In genomic region chr9:98805506-98806272, GRCh38 we compare ENCODE assay signal across 12 cellular contexts. TPM values are rescaled to one million over a fixed set of nuclear protein-coding genes. Genes with fewer than 3 reads are reported as not detected.
DNase-seq lines count a peak whose midpoint lies in the region; ATAC-seq, FAIRE-seq and TF ChIP-seq lines count a peak whose summit lies in the region.
"Had no signal": no experiment of that assay in that cellular context is flagged by ENCODE, and none has a peak within 500 bp of the region (broad histone marks: within the 10 kb centered on the region; RNA-seq: fewer than 3 reads in every experiment).

No MANE protein-coding gene starts in this region.

- TF ChIP-seq CTCF in brain microvascular endothelial cell (IDR thresholded peaks at IDR 0.05; ENCODE audit: low read depth, low read length, missing control alignments) (no peak), keratinocyte (optimal IDR thresholded peaks at IDR 0.05 in 1 of 3, IDR thresholded peaks at IDR 0.05 in 1 of 3, conservative IDR thresholded peaks at IDR 0.05 in 1 of 3; ENCODE audit: extremely low read depth in 1 of 3, insufficient read depth in 2 of 3, low read length in 3 of 3) (no peak), transverse colon (IDR thresholded peaks at IDR 0.05) (no peak), BE2C (IDR thresholded peaks at IDR 0.05; ENCODE audit: low read depth, low read length) (no peak)

- H3K79me2 ChIP-seq in keratinocyte (ENCODE audit: control insufficient read depth, insufficient read depth, low read length): no peaks in the 10 kb centered on the region

- H3K36me3 ChIP-seq in brain microvascular endothelial cell (replicated peaks) (no peaks in the 10 kb centered on the region), keratinocyte (ENCODE audit: control insufficient read depth in 2 of 2, extremely low read depth in 1 of 2, insufficient read depth in 2 of 2, low read length in 2 of 2) (no peaks in the 10 kb centered on the region), transverse colon (no peaks in the 10 kb centered on the region), BE2C (no peaks in the 10 kb centered on the region)
- H3K36me3 ChIP-seq: upper lobe of left lung had no signal

- H3K9me3 ChIP-seq in keratinocyte (ENCODE audit: control insufficient read depth, low read depth, low read length) (no peaks in the 10 kb centered on the region), transverse colon (no peaks in the 10 kb centered on the region), BE2C (no peaks in the 10 kb centered on the region)
- H3K9me3 ChIP-seq: upper lobe of left lung had no signal

- peaks cover 31% of the 10 kb centered on the region for H3K4me1 ChIP-seq in keratinocyte (ENCODE audit: control insufficient read depth, extremely low read depth, insufficient read depth, low read length)
- H3K4me1 ChIP-seq in transverse colon: peaks cover 18 to 64% (median 56%) of the 10 kb centered on the region in 4 donors
- no peaks in the 10 kb centered on the region for H3K4me1 ChIP-seq in BE2C

- H3K9ac ChIP-seq in keratinocyte (ENCODE audit: control insufficient read depth, extremely low read depth, insufficient read depth, low read length): no peak overlapping the region

- peak; percentile 69 for FAIRE-seq in keratinocyte (lab: Jason Lieb, UNC)

- WGBS in transverse colon (ENCODE audit: low coverage in 1 of 2), 2 donors: 63 to 65% methylated on average over 4 to 8 of the region's 8 CpGs

- no peak overlapping the region for H2AFZ ChIP-seq in keratinocyte (ENCODE audit: control insufficient read depth, low read length)

- TF ChIP-seq EP300 in transverse colon (IDR thresholded peaks at IDR 0.05; ENCODE audit: low read depth): no peak

- no peak overlapping the region for H3K27ac ChIP-seq in brain microvascular endothelial cell
- no peak overlapping the region for H3K27ac ChIP-seq in keratinocyte (ENCODE audit: control insufficient read depth, insufficient read depth, low read length)
- peak overlapping the region; percentile 82 to 89 (median 88) for H3K27ac ChIP-seq in transverse colon
- H3K27ac ChIP-seq: 22Rv1, upper lobe of left lung had no signal

- no peaks in the 10 kb centered on the region for H4K20me1 ChIP-seq in keratinocyte (ENCODE audit: control insufficient read depth, extremely low read depth, insufficient read depth, low read length)

- in situ Hi-C loops in brain microvascular endothelial cell (cut with HindIII; ENCODE audit: low pct_ligation_motif_present, low sequenced_read_pairs): no loop called here
- in situ Hi-C loops in transverse colon (cut with MboI; ENCODE audit: low pct_ligation_motif_present in 1 of 4, low pct_unique_long_range_greater_than_20kb in 1 of 4, low sequenced_read_pairs in 3 of 4): no loop called here

- no peak for ATAC-seq in HG03039 (IDR thresholded peaks at IDR 0.05; ENCODE audit: unreplicated experiment)

- H3K9me1 ChIP-seq in keratinocyte (ENCODE audit: control insufficient read depth, extremely low read depth, insufficient read depth, low read length): no peaks in the 10 kb centered on the region

- H3K27me3 ChIP-seq in brain microvascular endothelial cell (replicated peaks) (no peaks in the 10 kb centered on the region), keratinocyte (ENCODE audit: control insufficient read depth, extremely low read depth, insufficient read depth, low read length) (no peaks in the 10 kb centered on the region), transverse colon (no peaks in the 10 kb centered on the region), BE2C (peaks cover 63% of the 10 kb centered on the region)

- no peak overlapping the region for H3K4me3 ChIP-seq in brain microvascular endothelial cell (ENCODE audit: low read depth, low read length)
- H3K4me3 ChIP-seq in keratinocyte (ENCODE audit: control insufficient read depth in 2 of 3, extremely low read depth in 1 of 3, insufficient read depth in 2 of 3, low read depth in 1 of 3, low read length in 3 of 3): no peak overlapping the region
- peak overlapping the region in 1 of 4 donors; percentile 94 for H3K4me3 ChIP-seq in transverse colon
- no peak overlapping the region for H3K4me3 ChIP-seq in BE2C (ENCODE audit: low read depth, low read length)
- H3K4me3 ChIP-seq: upper lobe of left lung had no signal

- peak; percentile 9 for DNase-seq in NK-92 treated with Interleukin-12 subunit alpha and Interleukin-12 subunit beta, amount 100 ng/mL, for 24 hours (lab: John Stamatoyannopoulos, UW)
- DNase-seq in NK-92 (lab: John Stamatoyannopoulos, UW; ENCODE audit: unreplicated experiment) (no peak), brain microvascular endothelial cell (peak; percentile 58), keratinocyte (ENCODE audit: low read depth, low spot score) (peak; percentile 35), transverse colon (no peak), BE2C (no peak), NCI-H1436 (lab: John Stamatoyannopoulos, UW) (no peak)
- DNase-seq: left cardiac atrium, NCI-H1417 treated with DMSO at 0.1 percent for 48 hours, upper lobe of left lung had no signal

- intact Hi-C loops in transverse colon (cut with DNase I; ENCODE audit: low total_unique reads): no loop called here

- H3K4me2 ChIP-seq in keratinocyte (ENCODE audit: control insufficient read depth, extremely low read depth, insufficient read depth, low read depth, low read length): no peak overlapping the region

- dilution Hi-C loops in keratinocyte (cut with MboI; ENCODE audit: extremely low pct_ligation_motif_present, low sequenced_read_pairs): no loop called here

- TF ChIP-seq POLR2A in transverse colon (IDR thresholded peaks at IDR 0.05): no peak

RNA-seq across cellular contexts. Expression of gene GALNT12, which starts 1.8 kb away (rescaled TPM):
- polyA plus RNA-seq in keratinocyte: 1.1 to 1.8 TPM (median 1.2 TPM) in 3 replicates
- 0.60 TPM for polyA plus RNA-seq in keratinocyte (2011; ENCODE audit: low read depth)
- 0.44 and 0.74 TPM in 2 replicates for polyA plus RNA-seq in keratinocyte (2011; cell fraction: cytosol; rRNA removed)
- 1.5 and 1.6 TPM in 2 replicates for polyA plus RNA-seq in keratinocyte (2011; cell fraction: nucleus; rRNA removed)
- 0.21 and 1.3 TPM in 2 replicates for polyA plus RNA-seq in keratinocyte (2012; ENCODE audit: low replicate concordance)
- polyA minus RNA-seq in keratinocyte: 0.49 to 1.4 TPM (median 1.0 TPM) in 3 replicates
- 0.96 TPM for polyA minus RNA-seq in keratinocyte (2011; cell fraction: cytosol; rRNA and poly(A)+ RNA removed)
- 1.2 and 1.5 TPM in 2 replicates for polyA minus RNA-seq in keratinocyte (2011; cell fraction: nucleus; rRNA and poly(A)+ RNA removed)
- 100 to 1,000 TPM in 3 of 4 donors, 10 to 100 TPM in 1; 79.7 to 174 (median 120) TPM for total RNA-seq in transverse colon
- not detected for polyA plus RNA-seq in BE2C (2012; ENCODE audit: insufficient read depth, insufficient read length, low read depth)

RNA-seq across cellular contexts. Expression of gene ANKS6, which starts 9.3 kb away (rescaled TPM):
- 11.5 to 14.4 TPM (median 13.5 TPM) in 3 replicates for polyA plus RNA-seq in keratinocyte
- 10.0 TPM for polyA plus RNA-seq in keratinocyte (2011; ENCODE audit: low read depth)
- 9.6 and 11.6 TPM in 2 replicates for polyA plus RNA-seq in keratinocyte (2011; cell fraction: cytosol; rRNA removed)
- polyA plus RNA-seq in keratinocyte (2011; cell fraction: nucleus; rRNA removed): 21.0 and 23.5 TPM in 2 replicates
- polyA plus RNA-seq in keratinocyte (2012; ENCODE audit: low replicate concordance): 11.2 and 18.3 TPM in 2 replicates
- 10.9 to 16.3 TPM (median 16.3 TPM) in 3 replicates for polyA minus RNA-seq in keratinocyte
- 14.6 TPM for polyA minus RNA-seq in keratinocyte (2011; cell fraction: cytosol; rRNA and poly(A)+ RNA removed)
- polyA minus RNA-seq in keratinocyte (2011; cell fraction: nucleus; rRNA and poly(A)+ RNA removed): 8.4 and 12.4 TPM in 2 replicates
- total RNA-seq in transverse colon: 10 to 100 TPM; 18.3 to 35.9 (median 29.3) TPM
- polyA plus RNA-seq in BE2C (2012; ENCODE audit: insufficient read depth, insufficient read length, low read depth): 10.9 TPM

Comparison
In these comparisons a context has a peak if more than half of its experiments do, and no peak if none do; other contexts are left out.
1. DNase-seq: peak in NK-92 treated with Interleukin-12 subunit alpha and Interleukin-12 subunit beta, amount 100 ng/mL, for 24 hours (single experiment), brain microvascular endothelial cell (single experiment) and keratinocyte (single experiment); none in NK-92 (single experiment), transverse colon (single experiment), BE2C (single experiment) and NCI-H1436 (single experiment).
2. H3K27ac ChIP-seq: peak in transverse colon (4 of 4); none in brain microvascular endothelial cell (single experiment) and keratinocyte (single experiment).